In genomic region chr9:96497117-96497399, GRCh38 we compare ENCODE assay signal across 21 cellular contexts. TPM values are rescaled to one million over a fixed set of nuclear protein-coding genes. Genes with fewer than 3 reads are reported as not detected.
DNase-seq lines count a peak whose midpoint lies in the region; ATAC-seq, FAIRE-seq and TF ChIP-seq lines count a peak whose summit lies in the region.
"Had no signal": no experiment of that assay in that cellular context is flagged by ENCODE, and none has a peak within 500 bp of the region (broad histone marks: within the 10 kb centered on the region; RNA-seq: fewer than 3 reads in every experiment).

No MANE protein-coding gene starts in this region.

- H4K20me1 ChIP-seq in HepG2 (ENCODE audit: insufficient read depth, low read length) (no peaks in the 10 kb centered on the region), H1 (replicated peaks in 1 of 2; ENCODE audit: control insufficient read depth in 1 of 2, insufficient read depth in 2 of 2, low read length in 2 of 2) (no peaks in the 10 kb centered on the region)
- H4K20me1 ChIP-seq: BLaER1 treated with 17β-estradiol and CSF1 and Interleukin-3, amounts not matched to agents 10 nM and 100 nM had no signal

- H2BK120ac ChIP-seq in H1 (replicated peaks; ENCODE audit: low read depth, low read length) = no peak overlapping the region

- no peak for TF ChIP-seq CTCF in HepG2 (CRISPR knock-in tag; IDR thresholded peaks at IDR 0.05)
- TF ChIP-seq CTCF in right lobe of liver (IDR thresholded peaks at IDR 0.05) = no peak
- no peak for TF ChIP-seq CTCF in H1 (IDR thresholded peaks at IDR 0.05; ENCODE audit: control extremely low read depth in 1 of 3, insufficient read depth in 1 of 3, low read depth in 1 of 3, low read length in 3 of 3)

- no peak overlapping the region for H3K9ac ChIP-seq in HepG2 (ENCODE audit: insufficient read depth, low read depth, low read length)
- no peak overlapping the region for H3K9ac ChIP-seq in H1 (replicated peaks in 1 of 4; ENCODE audit: extremely low read depth in 1 of 4, low read depth in 3 of 4, low read length in 3 of 4)
- H3K9ac ChIP-seq: BLaER1 treated with 17β-estradiol and CSF1 and Interleukin-3, amounts not matched to agents 10 nM and 100 nM had no signal

- H3K4ac ChIP-seq in H1 (replicated peaks; ENCODE audit: insufficient read length, low read depth, low read length) = no peak overlapping the region

- no peak overlapping the region for H3K23ac ChIP-seq in H1 (ENCODE audit: insufficient read length)

- FAIRE-seq in HepG2 (lab: Jason Lieb, UNC) (no peak), H1 (lab: Jason Lieb, UNC) (no peak)
- FAIRE-seq: A549, D721Med, G401.6, GM12891, GM19239 had no signal

- no peaks in the 10 kb centered on the region for H3K36me3 Mint-ChIP-seq in T-helper 17 cell (ENCODE audit: low read depth)
- H3K36me3 Mint-ChIP-seq: CD8-positive, alpha-beta T cell had no signal

- H3K4me3 Mint-ChIP-seq in T-helper 17 cell = no peak overlapping the region
- H3K4me3 Mint-ChIP-seq: B cell; CD4-positive, alpha-beta T cell; CD8-positive, alpha-beta T cell had no signal

- no peak for DNase-seq in HepG2 (ENCODE audit: low spot score)
- DNase-seq in right lobe of liver = no peak
- no peak for DNase-seq in H1 (ENCODE audit: low read depth in 1 of 2, low spot score in 2 of 2)
- no peak for DNase-seq in superior temporal gyrus (ENCODE audit: extremely low spot score)
- no peak for DNase-seq in T-helper 17 cell
- DNase-seq: AML-193; Caco-2; Calu3; CD4-positive, alpha-beta T cell; CD8-positive, alpha-beta T cell; DMS79 treated with DMSO at 0.1 percent for 48 hours; GF-D8 had no signal

- H3K27ac ChIP-seq in HepG2 (ENCODE audit: extremely low read length, insufficient read depth, low read length) (no peak overlapping the region), right lobe of liver (no peak overlapping the region), H1 (ENCODE audit: low read depth, low read length) (no peak overlapping the region)
- H3K27ac ChIP-seq: 22Rv1; A549; BLaER1 treated with 17β-estradiol and CSF1 and Interleukin-3, amounts not matched to agents 10 nM and 100 nM; C4-2B had no signal

- no peak overlapping the region for H4K91ac ChIP-seq in H1 (replicated peaks; ENCODE audit: insufficient read length, low read length)

- H3K27ac Mint-ChIP-seq in T-helper 17 cell = no peak overlapping the region
- H3K27ac Mint-ChIP-seq: B cell; CD4-positive, alpha-beta T cell; CD8-positive, alpha-beta T cell had no signal

- no peak for ATAC-seq in HepG2
- no peak for ATAC-seq in right lobe of liver
- no peak for ATAC-seq in T-helper 17 cell
- ATAC-seq: CD8-positive, alpha-beta T cell had no signal

- BruUV-seq in HepG2 (replicated peaks; lab: Mats Ljungman, UMichigan) = no TSS peak

- no peaks in the 10 kb centered on the region for H3K27me3 Mint-ChIP-seq in T-helper 17 cell
- H3K27me3 Mint-ChIP-seq: B cell; CD4-positive, alpha-beta T cell had no signal

- CTCF ChIA-PET in HepG2 (lab: Yijun Ruan, JAX; ENCODE audit: low intra/inter-chr PET ratio, low total read pairs) = no interaction called here
- CTCF ChIA-PET in H1 (lab: Charles Lee; ENCODE audit: partially characterized antibody) = interaction anchor here (1.0 to 1.6 kb wide), 4 partner anchors 8 to 170 kb away, joined by 3 to 5 read pairs (median 3); no protein-coding TSS in a partner anchor

- TF ChIP-seq EP300 in HepG2 (IDR thresholded peaks at IDR 0.05; ENCODE audit: low read depth in 2 of 2, low read length in 2 of 2) = no peak
- no peak for TF ChIP-seq EP300 in HepG2 (CRISPR knock-in tag; IDR thresholded peaks at IDR 0.05; ENCODE audit: borderline replicate concordance)
- TF ChIP-seq EP300 in H1 (IDR thresholded peaks at IDR 0.05; ENCODE audit: borderline replicate concordance in 1 of 2, low read depth in 2 of 2, low read length in 2 of 2) = no peak

- H3K18ac ChIP-seq in H1 (ENCODE audit: extremely low read depth, low read length) = no peak overlapping the region

- peaks cover 25% of the 10 kb centered on the region for H3K4me1 ChIP-seq in HepG2 (ENCODE audit: insufficient read depth, low read length)
- peaks cover 0 to 23% (median 5%) of the 10 kb centered on the region in 4 donors for H3K4me1 ChIP-seq in right lobe of liver
- H3K4me1 ChIP-seq in H1 (replicated peaks in 1 of 4; ENCODE audit: control insufficient read depth in 3 of 4, insufficient read depth in 4 of 4, low read length in 3 of 4) = peaks cover 0 to 8% (median 0%) of the 10 kb centered on the region in 4 experiments; a peak in 2 of 7 replicates
- H3K4me1 ChIP-seq: A549 had no signal

- no peaks in the 10 kb centered on the region; the same call in 1 of the 2 replicates for H3K79me1 ChIP-seq in H1 (ENCODE audit: low read depth, low read length)

- H3K23me2 ChIP-seq in H1 (ENCODE audit: low read depth, low read length) = no peaks in the 10 kb centered on the region

- in situ Hi-C loops in HepG2 (cut with HindIII; ENCODE audit: extremely low pct_ligation_motif_present, low pct_unique_long_range_greater_than_20kb) = no loop called here

- TF ChIP-seq RAD21 in HepG2 (CRISPR knock-in tag; IDR thresholded peaks at IDR 0.05) (no peak), H1 (IDR thresholded peaks at IDR 0.05 in 1 of 2, conservative IDR thresholded peaks at IDR 0.05 in 1 of 2; ENCODE audit: low read depth in 2 of 2, low read length in 2 of 2) (no peak)

- H3K27me3 ChIP-seq in HepG2 (ENCODE audit: control insufficient read depth in 1 of 2, insufficient read depth in 2 of 2, low read length in 2 of 2) = no peaks in the 10 kb centered on the region
- no peaks in the 10 kb centered on the region for H3K27me3 ChIP-seq in right lobe of liver
- no peaks in the 10 kb centered on the region for H3K27me3 ChIP-seq in H1 (replicated peaks in 1 of 4; ENCODE audit: control insufficient read depth in 3 of 4, extremely low read depth in 1 of 4, insufficient read depth in 3 of 4, low read length in 3 of 4)
- H3K27me3 ChIP-seq: BLaER1 treated with 17β-estradiol and CSF1 and Interleukin-3, amounts not matched to agents 10 nM and 100 nM had no signal

- H2AFZ ChIP-seq in HepG2 (ENCODE audit: low read length) (no peak overlapping the region), H1 (ENCODE audit: low read length) (no peak overlapping the region)

- no peak overlapping the region for H2AK5ac ChIP-seq in H1 (ENCODE audit: low read depth, low read length)

- H3K4me2 ChIP-seq in HepG2 (ENCODE audit: low read depth, low read length) = no peak overlapping the region
- H3K4me2 ChIP-seq in H1 (ENCODE audit: insufficient read depth in 1 of 2, low read depth in 2 of 2, low read length in 2 of 2) = no peak overlapping the region
- H3K4me2 ChIP-seq: A549; BLaER1 treated with 17β-estradiol and CSF1 and Interleukin-3, amounts not matched to agents 10 nM and 100 nM had no signal

- H3K4me1 Mint-ChIP-seq in T-helper 17 cell = peaks cover 6% of the 10 kb centered on the region
- H3K4me1 Mint-ChIP-seq: B cell had no signal

- H2BK5ac ChIP-seq in H1 (ENCODE audit: low read depth, low read length) = peak overlapping the region; percentile 35; the same call in 1 of the 2 replicates

- TF ChIP-seq POLR2A in HepG2 (IDR thresholded peaks at IDR 0.05; ENCODE audit: insufficient read depth in 1 of 2, low read depth in 2 of 2, low read length in 2 of 2) (no peak), right lobe of liver (IDR thresholded peaks at IDR 0.05) (no peak), H1 (IDR thresholded peaks at IDR 0.05; ENCODE audit: control extremely low read depth in 1 of 2, low read depth in 2 of 2, low read length in 2 of 2) (no peak)

- H3K4me3 ChIP-seq in HepG2 (replicated peaks in 1 of 3; ENCODE audit: insufficient read depth in 1 of 3, low read depth in 2 of 3, low read length in 3 of 3) (no peak overlapping the region), right lobe of liver (no peak overlapping the region), H1 (ENCODE audit: extremely low read depth in 1 of 4, insufficient read depth in 2 of 4, low read depth in 3 of 4, low read length in 4 of 4) (no peak overlapping the region)
- H3K4me3 ChIP-seq: A549; BLaER1 treated with 17β-estradiol and CSF1 and Interleukin-3, amounts not matched to agents 10 nM and 100 nM had no signal

- H3K79me2 ChIP-seq in HepG2 (ENCODE audit: insufficient read depth, low read length) = no peaks in the 10 kb centered on the region
- no peaks in the 10 kb centered on the region for H3K79me2 ChIP-seq in H1 (ENCODE audit: control insufficient read depth in 1 of 2, insufficient read depth in 2 of 2, low read length in 2 of 2)

- no peak overlapping the region for H2BK20ac ChIP-seq in H1 (ENCODE audit: low read length)

- H4K5ac ChIP-seq in H1 (ENCODE audit: insufficient read length, low read depth, low read length) = no peak overlapping the region

- H3K36me3 ChIP-seq in HepG2 (replicated peaks in 1 of 2; ENCODE audit: control insufficient read depth in 1 of 2, insufficient read depth in 2 of 2, low read length in 2 of 2) (peaks cover 7 to 15% of the 10 kb centered on the region in 2 experiments), right lobe of liver (no peaks in the 10 kb centered on the region), H1 (ENCODE audit: control insufficient read depth in 2 of 4, insufficient read depth in 4 of 4, low read length in 3 of 4) (no peaks in the 10 kb centered on the region; a peak in 2 of 8 replicates)

- no peak overlapping the region for H2BK15ac ChIP-seq in H1 (ENCODE audit: low read length)

- no peak overlapping the region for H3K14ac ChIP-seq in H1 (ENCODE audit: insufficient read length)

- intact Hi-C loops in HepG2 (cut with micrococcal nuclease; ENCODE audit: unreplicated experiment) = no loop called here
- intact Hi-C loops in right lobe of liver (cut with DNase I) = no loop called here

- WGBS in HepG2 (ENCODE audit: low lambda C conversion rate) = over 99% methylated on average over 12 of the region's 17 CpGs
- no CpG with 5 or more reads among the region's 17 CpGs for WGBS in right lobe of liver (ENCODE audit: insufficient coverage, low coverage, low lambda C conversion rate, missing lambda C conversion rate)
- WGBS in H1 (ENCODE audit: extremely low coverage in 1 of 2, insufficient coverage in 1 of 2, insufficient read length in 1 of 2, insufficient replicate concordance in 2 of 2, low coverage in 1 of 2, low lambda C conversion rate in 2 of 2, missing lambda C conversion rate in 1 of 2), 2 experiments = 95% methylated on average over 14 of the region's 17 CpGs; no CpG with 5 or more reads in 1 of the 2 experiments

- H3K56ac ChIP-seq in H1 (replicated peaks; ENCODE audit: insufficient read length, low read depth, low read length) = no peak overlapping the region

- POLR2A ChIA-PET in HepG2 (lab: Yijun Ruan, JAX) = no interaction called here
- POLR2A ChIA-PET in H1 (lab: Charles Lee; ENCODE audit: partially characterized antibody) = no interaction called here

- no peak overlapping the region for H4K8ac ChIP-seq in H1 (ENCODE audit: extremely low read depth, insufficient read depth, low read length)

- no peak overlapping the region for H2BK12ac ChIP-seq in H1 (ENCODE audit: low read depth, low read length)

- H3K9me3 ChIP-seq in HepG2 (ENCODE audit: low read length) (no peaks in the 10 kb centered on the region), right lobe of liver (no peaks in the 10 kb centered on the region), H1 (ENCODE audit: insufficient read depth in 2 of 2, low read depth in 1 of 2, low read length in 1 of 2) (no peaks in the 10 kb centered on the region), T-helper 17 cell (ENCODE audit: control insufficient read depth, low read length, poor library complexity, severe bottlenecking) (no peaks in the 10 kb centered on the region)
- H3K9me3 ChIP-seq: A549; BLaER1 treated with 17β-estradiol and CSF1 and Interleukin-3, amounts not matched to agents 10 nM and 100 nM; Caco-2 had no signal

RNA-seq across cellular contexts. Expression of gene HABP4, which starts 47.1 kb away (rescaled TPM):
- total RNA-seq in HepG2 (2016; rRNA removed; fragmentation: Illumina TruSeq; extraction: Trizol) (14.3 and 16.9 TPM in 2 replicates), right lobe of liver (1 to 10 TPM; 1.4 to 6.2 (median 4.7) TPM), T-helper 17 cell (10 to 100 TPM; 16.6 to 21.3 TPM)
- 18.4 and 20.8 TPM in 2 replicates for total RNA-seq in HepG2 (2016; cell fraction: cytosol; rRNA removed; fragmentation: Illumina TruSeq; extraction: Trizol; ENCODE audit: low read depth)
- 15.7 TPM in 2 replicates for total RNA-seq in HepG2 (2016; cell fraction: insoluble cytoplasmic fraction; rRNA removed; fragmentation: Illumina TruSeq; extraction: Trizol)
- total RNA-seq in HepG2 (2016; cell fraction: membrane; rRNA removed; fragmentation: Illumina TruSeq; extraction: Trizol) = 19.9 and 20.6 TPM in 2 replicates
- 7.3 and 8.2 TPM in 2 replicates for total RNA-seq in HepG2 (2016; cell fraction: nucleus; rRNA removed; fragmentation: Illumina TruSeq; extraction: Trizol)
- polyA plus RNA-seq in HepG2 (2011; rRNA removed) (21.7 and 26.6 TPM in 2 replicates), H1 (2011; rRNA removed) (3.3 and 3.8 TPM in 2 replicates)
- 20.8 and 23.4 TPM in 2 replicates for polyA plus RNA-seq in HepG2 (2011; cell fraction: cytosol; rRNA removed)
- 12.7 and 13.6 TPM in 2 replicates for polyA plus RNA-seq in HepG2 (2011; cell fraction: nucleus; rRNA removed)
- polyA plus RNA-seq in HepG2 (2012) = 42.1 and 46.6 TPM in 2 replicates
- polyA plus RNA-seq in HepG2 (2016; cell fraction: cytosol; fragmentation: Illumina TruSeq; extraction: Trizol; ENCODE audit: low read depth) = 13.3 and 14.9 TPM in 2 replicates
- polyA plus RNA-seq in HepG2 (2016; cell fraction: insoluble cytoplasmic fraction; fragmentation: Illumina TruSeq; extraction: Trizol; ENCODE audit: low read depth) = 23.9 and 25.8 TPM in 2 replicates
- 20.6 and 21.6 TPM in 2 replicates for polyA plus RNA-seq in HepG2 (2016; cell fraction: membrane; fragmentation: Illumina TruSeq; extraction: Trizol; ENCODE audit: low read depth)
- polyA plus RNA-seq in HepG2 (2016; cell fraction: nucleus; fragmentation: Illumina TruSeq; extraction: Trizol; ENCODE audit: insufficient read depth, low read depth) = 23.5 and 25.3 TPM in 2 replicates
- 1.4 and 6.0 TPM in 2 replicates for polyA minus RNA-seq in HepG2 (2011; rRNA and poly(A)+ RNA removed; ENCODE audit: low replicate concordance)
- 9.7 and 10.0 TPM in 2 replicates for polyA minus RNA-seq in HepG2 (2011; cell fraction: cytosol; rRNA and poly(A)+ RNA removed)
- 10.3 and 10.7 TPM in 2 replicates for polyA minus RNA-seq in HepG2 (2011; cell fraction: nucleus; rRNA and poly(A)+ RNA removed)
- 10.5 and 11.2 TPM in 2 replicates for total RNA-seq in H1 (2021; fragmentation: NEBNext Ultra II Directional; extraction: Animal tissue kit (Norgen Biotek cat#: 25700))
- 7.9 TPM for polyA plus RNA-seq in H1 (2011; cell fraction: cytosol; rRNA removed)
- polyA plus RNA-seq in H1 (2011; cell fraction: nucleus; rRNA removed) = 3.3 TPM
- polyA plus RNA-seq in H1 (2012, experiment 1 of 2) = 9.9 to 11.6 TPM (median 10.5 TPM) in 4 replicates
- 3.3 TPM for polyA plus RNA-seq in H1 (2012, experiment 2 of 2)
- 7.0 TPM for polyA plus RNA-seq in H1 (2013, experiment 1 of 2)
- polyA plus RNA-seq in H1 (2013, experiment 2 of 2) = 7.1 TPM
- polyA minus RNA-seq in H1 (2011; rRNA and poly(A)+ RNA removed) = 1.5 and 2.0 TPM in 2 replicates
- 3.2 TPM for polyA minus RNA-seq in H1 (2011; cell fraction: cytosol; rRNA and poly(A)+ RNA removed)
- 2.5 TPM for polyA minus RNA-seq in H1 (2011; cell fraction: nucleus; rRNA and poly(A)+ RNA removed)
